11 cellular contexts compared by ENCODE assay signal in genomic region chr2:62293151-62293489, GRCh38.
DNase-seq lines count a peak whose midpoint lies in the region; FAIRE-seq and TF ChIP-seq lines count a peak whose summit lies in the region.
"Had no signal": no experiment of that assay in that cellular context is flagged by ENCODE, and none has a peak within 500 bp of the region (broad histone marks: within the 10 kb centered on the region; RNA-seq: fewer than 3 reads in every experiment).

No MANE protein-coding gene starts in this region.

- TF ChIP-seq POLR2A in Peyer's patch (IDR thresholded peaks at IDR 0.05) (no peak), H54 (IDR thresholded peaks at IDR 0.05; ENCODE audit: low read depth, low read length) (no peak), GM12892 (IDR thresholded peaks at IDR 0.05; ENCODE audit: low read depth, low read length) (no peak)

- H3K36me3 ChIP-seq in BLaER1: no peaks in the 10 kb centered on the region
- no peaks in the 10 kb centered on the region for H3K36me3 ChIP-seq in Peyer's patch
- H3K36me3 ChIP-seq in iPS-20b (ENCODE audit: insufficient read depth, low read depth, low read length): no peaks in the 10 kb centered on the region
- no peaks in the 10 kb centered on the region for H3K36me3 ChIP-seq in rectal smooth muscle tissue (ENCODE audit: control insufficient read depth, insufficient read depth, low read length)

- FAIRE-seq in H54 (lab: Jason Lieb, UNC) (no peak), GM12892 (lab: Jason Lieb, UNC) (no peak)
- FAIRE-seq: HTR-8/SVneo had no signal

- H3K9me3 ChIP-seq in BLaER1 (no peaks in the 10 kb centered on the region), Peyer's patch (no peaks in the 10 kb centered on the region), iPS-20b (ENCODE audit: insufficient read depth, low read depth, low read length) (no peaks in the 10 kb centered on the region)

- H3K4me1 ChIP-seq in BLaER1 (peaks cover 69% of the 10 kb centered on the region), Peyer's patch (peaks cover 0 to 28% (median 0%) of the 10 kb centered on the region in 4 donors), iPS-20b (ENCODE audit: insufficient read depth, low read length) (no peaks in the 10 kb centered on the region; the same call in 1 of the 2 replicates), rectal smooth muscle tissue (ENCODE audit: control insufficient read depth, insufficient read depth, low read length) (peaks cover 23% of the 10 kb centered on the region)

- H4K20me1 ChIP-seq in BLaER1: no peaks in the 10 kb centered on the region

- no peak for TF ChIP-seq CTCF in Peyer's patch (IDR thresholded peaks at IDR 0.05)

- no peak for DNase-seq in Peyer's patch
- DNase-seq in NCI-H1436 (lab: John Stamatoyannopoulos, UW): no peak
- DNase-seq in H54 (ENCODE audit: insufficient read length, low spot score): no peak
- no peak for DNase-seq in GM12892 (ENCODE audit: insufficient read length)
- no peak for DNase-seq in AG20443 (ENCODE audit: low spot score)
- DNase-seq: dermis blood vessel endothelial cell, NCI-H524 had no signal

- H3K4me2 ChIP-seq in BLaER1: peak overlapping the region; percentile 97

- H3K27me3 ChIP-seq in BLaER1: no peaks in the 10 kb centered on the region
- H3K27me3 ChIP-seq in Peyer's patch: no peaks in the 10 kb centered on the region
- no peaks in the 10 kb centered on the region for H3K27me3 ChIP-seq in iPS-20b (ENCODE audit: insufficient read depth, low read length)
- no peaks in the 10 kb centered on the region for H3K27me3 ChIP-seq in rectal smooth muscle tissue (ENCODE audit: control insufficient read depth, insufficient read depth, low read length)

- peak overlapping the region; percentile 52 for H3K4me3 ChIP-seq in BLaER1
- H3K4me3 ChIP-seq in Peyer's patch: no peak overlapping the region
- no peak overlapping the region for H3K4me3 ChIP-seq in iPS-20b (ENCODE audit: low read length)
- peak overlapping the region; percentile 50 for H3K4me3 ChIP-seq in rectal smooth muscle tissue (ENCODE audit: low read length)

- H3K9ac ChIP-seq in BLaER1 (peak overlapping the region; percentile 74), iPS-20b (ENCODE audit: low read depth, low read length) (peak overlapping the region; percentile 54; the same call in 1 of the 2 replicates), rectal smooth muscle tissue (ENCODE audit: low read length) (no peak overlapping the region)

- H3K27ac ChIP-seq in BLaER1 (peak overlapping the region; percentile 87), Peyer's patch (peak overlapping the region in 3 of 4 donors; percentile 42 to 74 (median 59)), iPS-20b (ENCODE audit: low read length) (no peak overlapping the region), rectal smooth muscle tissue (ENCODE audit: low read depth, low read length) (peak overlapping the region; percentile 60)

Comparison
In these comparisons a context has a peak if more than half of its experiments do, and no peak if none do; other contexts are left out.
1. H3K4me3 ChIP-seq: peak in BLaER1 (single experiment) and rectal smooth muscle tissue (single experiment); none in Peyer's patch (0 of 4) and iPS-20b (single experiment).